In the genomic region with DNA sequence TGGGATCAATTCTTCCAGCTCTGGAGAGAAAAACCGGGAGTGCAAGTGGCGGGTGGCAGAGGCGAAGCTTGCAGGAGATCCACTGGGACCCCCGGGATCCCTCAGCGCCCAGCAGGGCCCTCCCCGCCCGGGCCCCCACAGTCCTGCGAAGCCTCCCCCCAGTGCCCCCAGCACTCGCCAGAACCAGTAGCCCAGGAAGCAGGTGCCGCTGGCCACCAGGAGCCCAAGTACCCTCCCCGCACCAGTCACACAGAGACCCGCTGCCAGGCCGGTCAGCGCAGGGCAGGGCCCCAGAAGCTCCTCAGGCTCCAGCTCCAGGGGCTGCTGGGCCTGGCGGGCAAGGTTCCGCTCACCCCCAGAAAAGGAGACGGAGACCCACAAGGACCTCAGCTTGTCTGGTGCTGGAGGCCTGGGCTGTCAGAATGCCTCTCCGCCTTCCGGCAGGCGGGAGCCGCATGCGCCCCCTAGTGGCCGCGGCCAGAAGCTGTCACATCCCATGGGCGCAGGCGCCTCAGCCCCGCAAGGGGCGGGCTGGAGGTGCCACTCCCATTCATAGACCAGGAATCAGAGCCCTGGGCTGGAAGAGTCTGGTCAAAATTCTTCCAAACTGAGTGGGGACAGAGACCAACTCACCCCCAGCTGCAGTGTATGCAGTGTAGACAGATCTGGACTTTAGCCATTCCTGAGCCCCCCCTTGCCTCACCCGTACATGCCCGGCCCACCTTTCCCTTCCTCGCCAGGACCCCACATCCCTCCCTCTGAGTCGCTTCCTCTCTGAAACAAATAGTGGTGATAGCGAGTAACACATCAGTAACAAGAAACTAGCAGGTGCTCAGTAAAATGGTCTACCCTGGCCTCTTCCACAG, we compare ENCODE assay signal across 1 cellular context.
TF ChIP-seq lines count a peak whose summit lies in the region.

No MANE protein-coding gene starts in this region.

TF ChIP-seq in WTC11, 78 proteins besides CTCF, POLR2A, EP300 and RAD21 (continued from another document):
- TF ChIP-seq, protein P1, sequence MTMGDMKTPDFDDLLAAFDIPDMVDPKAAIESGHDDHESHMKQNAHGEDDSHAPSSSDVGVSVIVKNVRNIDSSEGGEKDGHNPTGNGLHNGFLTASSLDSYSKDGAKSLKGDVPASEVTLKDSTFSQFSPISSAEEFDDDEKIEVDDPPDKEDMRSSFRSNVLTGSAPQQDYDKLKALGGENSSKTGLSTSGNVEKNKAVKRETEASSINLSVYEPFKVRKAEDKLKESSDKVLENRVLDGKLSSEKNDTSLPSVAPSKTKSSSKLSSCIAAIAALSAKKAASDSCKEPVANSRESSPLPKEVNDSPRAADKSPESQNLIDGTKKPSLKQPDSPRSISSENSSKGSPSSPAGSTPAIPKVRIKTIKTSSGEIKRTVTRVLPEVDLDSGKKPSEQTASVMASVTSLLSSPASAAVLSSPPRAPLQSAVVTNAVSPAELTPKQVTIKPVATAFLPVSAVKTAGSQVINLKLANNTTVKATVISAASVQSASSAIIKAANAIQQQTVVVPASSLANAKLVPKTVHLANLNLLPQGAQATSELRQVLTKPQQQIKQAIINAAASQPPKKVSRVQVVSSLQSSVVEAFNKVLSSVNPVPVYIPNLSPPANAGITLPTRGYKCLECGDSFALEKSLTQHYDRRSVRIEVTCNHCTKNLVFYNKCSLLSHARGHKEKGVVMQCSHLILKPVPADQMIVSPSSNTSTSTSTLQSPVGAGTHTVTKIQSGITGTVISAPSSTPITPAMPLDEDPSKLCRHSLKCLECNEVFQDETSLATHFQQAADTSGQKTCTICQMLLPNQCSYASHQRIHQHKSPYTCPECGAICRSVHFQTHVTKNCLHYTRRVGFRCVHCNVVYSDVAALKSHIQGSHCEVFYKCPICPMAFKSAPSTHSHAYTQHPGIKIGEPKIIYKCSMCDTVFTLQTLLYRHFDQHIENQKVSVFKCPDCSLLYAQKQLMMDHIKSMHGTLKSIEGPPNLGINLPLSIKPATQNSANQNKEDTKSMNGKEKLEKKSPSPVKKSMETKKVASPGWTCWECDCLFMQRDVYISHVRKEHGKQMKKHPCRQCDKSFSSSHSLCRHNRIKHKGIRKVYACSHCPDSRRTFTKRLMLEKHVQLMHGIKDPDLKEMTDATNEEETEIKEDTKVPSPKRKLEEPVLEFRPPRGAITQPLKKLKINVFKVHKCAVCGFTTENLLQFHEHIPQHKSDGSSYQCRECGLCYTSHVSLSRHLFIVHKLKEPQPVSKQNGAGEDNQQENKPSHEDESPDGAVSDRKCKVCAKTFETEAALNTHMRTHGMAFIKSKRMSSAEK (CRISPR knock-in tag; IDR thresholded peaks at IDR 0.05; ENCODE audit: borderline replicate concordance), result no peak
